14 cellular contexts compared by ENCODE assay signal in genomic region chr4:165684177-165684870, GRCh38.
DNase-seq lines count a peak whose midpoint lies in the region; ATAC-seq and TF ChIP-seq lines count a peak whose summit lies in the region.
"Had no signal": no experiment of that assay in that cellular context is flagged by ENCODE, and none has a peak within 500 bp of the region (broad histone marks: within the 10 kb centered on the region; RNA-seq: fewer than 3 reads in every experiment).

No MANE protein-coding gene starts in this region.

- no peaks in the 10 kb centered on the region for H3K4me1 ChIP-seq in HCT116 (ENCODE audit: control insufficient read depth in 1 of 2, insufficient read depth in 2 of 2, low read length in 2 of 2)

- BruUV-seq in HCT116 (replicated peaks; lab: Mats Ljungman, UMichigan): no TSS peak

- H3K27ac ChIP-seq in HCT116 (ENCODE audit: low read depth, low read length): no peak overlapping the region

- DNase-seq in HCT116 (ENCODE audit: low read depth, low spot score): no peak
- DNase-seq in fibroblast of mammary gland (ENCODE audit: low read depth): peak; percentile 92
- DNase-seq in skeletal muscle cell (ENCODE audit: low read depth): peak; percentile 70
- DNase-seq in T-helper 9 cell: no peak
- no peak for DNase-seq in T-cell
- DNase-seq: anterior cingulate cortex; left cardiac atrium; NCI-H187; occipital lobe; stimulated activated CD4-positive, alpha-beta T cell treated with anti-CD3 and anti-CD28 coated beads, Interleukin-2, amount 100 ng/mL, for 48 hours; stimulated activated naive CD8-positive, alpha-beta T cell treated with anti-CD3 and anti-CD28 coated beads, Interleukin-15, amount 100 ng/mL, for 72 hours had no signal

- POLR2A ChIA-PET in HCT116 (lab: Charles Lee) (no interaction called here), T-cell (lab: Charles Lee) (no interaction called here)

- H3K36me3 ChIP-seq in HCT116 (ENCODE audit: control insufficient read depth in 1 of 2, insufficient read depth in 2 of 2, low read length in 2 of 2): no peaks in the 10 kb centered on the region

- no peak for TF ChIP-seq POLR2A in HCT116 (IDR thresholded peaks at IDR 0.05; ENCODE audit: borderline replicate concordance, extremely low read depth, insufficient read depth, insufficient read length)

- TF ChIP-seq RAD21 in HCT116 (IDR thresholded peaks at IDR 0.05; ENCODE audit: low read depth): no peak

- no peaks in the 10 kb centered on the region for H3K9me3 Mint-ChIP-seq in T-cell

- CTCF ChIA-PET in HCT116 (lab: Charles Lee): no interaction called here
- CTCF ChIA-PET in T-cell (lab: Charles Lee): no interaction called here

- H3K36me3 Mint-ChIP-seq in T-cell: no peaks in the 10 kb centered on the region

- RAD21 ChIA-PET in HCT116 (lab: Charles Lee; ENCODE audit: low non-redundant PET in 1 of 2, low total read pairs in 2 of 2, uncharacterized antibody in 2 of 2, unreplicated experiment in 2 of 2): no interaction called here

- no peak for ATAC-seq in HCT116
- peak; percentile 93 for ATAC-seq in SK-N-SH treated with all-trans-retinoic acid at 6 μM for 48 hours
- ATAC-seq in HG03039 (IDR thresholded peaks at IDR 0.05; ENCODE audit: unreplicated experiment): no peak
- ATAC-seq in HG02678 (IDR thresholded peaks at IDR 0.05; ENCODE audit: unreplicated experiment): no peak
- no peak for ATAC-seq in T-cell (replicated peaks in 1 of 4)
- ATAC-seq: stimulated activated naive CD8-positive, alpha-beta T cell treated with anti-CD3 and anti-CD28 coated beads, Interleukin-15, amount 100 ng/mL, for 72 hours had no signal

- no peak overlapping the region for H3K4me2 ChIP-seq in HCT116 (ENCODE audit: low read length)

- intact Hi-C loops in HCT116 (cut with micrococcal nuclease): no loop called here

- no peak overlapping the region for H3K9ac ChIP-seq in HCT116 (ENCODE audit: low read length)

- H3K9me2 ChIP-seq in HCT116 (ENCODE audit: insufficient read depth): no peaks in the 10 kb centered on the region

- H2AFZ ChIP-seq in HCT116 (ENCODE audit: low read depth, low read length, poor library complexity, severe bottlenecking): no peak overlapping the region

- no peak overlapping the region for H3K27ac Mint-ChIP-seq in T-cell
- H3K27ac Mint-ChIP-seq: stimulated activated naive CD8-positive, alpha-beta T cell treated with anti-CD3 and anti-CD28 coated beads, Interleukin-15, amount 100 ng/mL, for 72 hours had no signal

- H3K4me3 ChIP-seq in HCT116 (replicated peaks in 1 of 2; ENCODE audit: low read depth in 1 of 2, low read length in 2 of 2): no peak overlapping the region
- H3K4me3 ChIP-seq in fibroblast of mammary gland (ENCODE audit: control insufficient read depth, low read depth, low read length): no peak overlapping the region
- H3K4me3 ChIP-seq in skeletal muscle cell (ENCODE audit: low read depth, low read length): no peak overlapping the region

- no peaks in the 10 kb centered on the region for H3K79me2 ChIP-seq in HCT116 (ENCODE audit: insufficient read depth, low read length)

- H3K9me3 ChIP-seq in HCT116 (ENCODE audit: control insufficient read depth in 1 of 2, insufficient read depth in 1 of 2, low read depth in 1 of 2, low read length in 2 of 2): no peaks in the 10 kb centered on the region

- no peaks in the 10 kb centered on the region for H3K27me3 Mint-ChIP-seq in T-cell
- H3K27me3 Mint-ChIP-seq: stimulated activated naive CD8-positive, alpha-beta T cell treated with anti-CD3 and anti-CD28 coated beads, Interleukin-15, amount 100 ng/mL, for 72 hours had no signal

- H3K4me1 Mint-ChIP-seq in T-cell: no peaks in the 10 kb centered on the region
- H3K4me1 Mint-ChIP-seq: stimulated activated naive CD8-positive, alpha-beta T cell treated with anti-CD3 and anti-CD28 coated beads, Interleukin-15, amount 100 ng/mL, for 72 hours had no signal

- no peaks in the 10 kb centered on the region for H4K20me1 ChIP-seq in HCT116 (ENCODE audit: insufficient read depth)

- TF ChIP-seq CTCF in HCT116 (IDR thresholded peaks at IDR 0.05 in 2 of 3, conservative IDR thresholded peaks at IDR 0.05 in 1 of 3; ENCODE audit: borderline replicate concordance in 1 of 3, insufficient read depth in 1 of 3, low read depth in 2 of 3, low read length in 2 of 3) (no peak), fibroblast of mammary gland (conservative IDR thresholded peaks at IDR 0.05; ENCODE audit: control insufficient read depth, insufficient read depth, low read depth, low read length) (no peak)

- no peaks in the 10 kb centered on the region for H3K27me3 ChIP-seq in HCT116 (ENCODE audit: insufficient read depth, low read length)

- H3K4me3 Mint-ChIP-seq in T-cell: no peak overlapping the region
- H3K4me3 Mint-ChIP-seq: stimulated activated naive CD8-positive, alpha-beta T cell treated with anti-CD3 and anti-CD28 coated beads, Interleukin-15, amount 100 ng/mL, for 72 hours had no signal

TF ChIP-seq in HCT116, 20 proteins besides CTCF, POLR2A, EP300 and RAD21:
- TF ChIP-seq REST (IDR thresholded peaks at IDR 0.05; ENCODE audit: low read depth): no peak
- TF ChIP-seq FOSL1 (IDR thresholded peaks at IDR 0.05; ENCODE audit: low read depth): 0 out of 2 replicates have a peak, but pooled peaks have one; percentile 14
- TF ChIP-seq CEBPB (IDR thresholded peaks at IDR 0.05; ENCODE audit: low read depth): no peak

TF ChIP-seq in SK-N-SH treated with all-trans-retinoic acid at 6 μM for 48 hours, 23 proteins besides CTCF, POLR2A, EP300 and RAD21:
- TF ChIP-seq TCF4 (CRISPR knock-in tag; IDR thresholded peaks at IDR 0.05; ENCODE audit: borderline replicate concordance): no peak
TF ChIP-seq in SK-N-SH treated with all-trans-retinoic acid at 6 μM for 48 hours: peak in this region for 0.

Comparison
In these comparisons a context has a peak if more than half of its experiments do, and no peak if none do; other contexts are left out.
1. DNase-seq: peak in fibroblast of mammary gland (single experiment) and skeletal muscle cell (single experiment); none in HCT116 (single experiment), T-helper 9 cell (single experiment) and T-cell (0 of 34).